ENCODE assay signal across 22 cellular contexts in the genomic region with DNA sequence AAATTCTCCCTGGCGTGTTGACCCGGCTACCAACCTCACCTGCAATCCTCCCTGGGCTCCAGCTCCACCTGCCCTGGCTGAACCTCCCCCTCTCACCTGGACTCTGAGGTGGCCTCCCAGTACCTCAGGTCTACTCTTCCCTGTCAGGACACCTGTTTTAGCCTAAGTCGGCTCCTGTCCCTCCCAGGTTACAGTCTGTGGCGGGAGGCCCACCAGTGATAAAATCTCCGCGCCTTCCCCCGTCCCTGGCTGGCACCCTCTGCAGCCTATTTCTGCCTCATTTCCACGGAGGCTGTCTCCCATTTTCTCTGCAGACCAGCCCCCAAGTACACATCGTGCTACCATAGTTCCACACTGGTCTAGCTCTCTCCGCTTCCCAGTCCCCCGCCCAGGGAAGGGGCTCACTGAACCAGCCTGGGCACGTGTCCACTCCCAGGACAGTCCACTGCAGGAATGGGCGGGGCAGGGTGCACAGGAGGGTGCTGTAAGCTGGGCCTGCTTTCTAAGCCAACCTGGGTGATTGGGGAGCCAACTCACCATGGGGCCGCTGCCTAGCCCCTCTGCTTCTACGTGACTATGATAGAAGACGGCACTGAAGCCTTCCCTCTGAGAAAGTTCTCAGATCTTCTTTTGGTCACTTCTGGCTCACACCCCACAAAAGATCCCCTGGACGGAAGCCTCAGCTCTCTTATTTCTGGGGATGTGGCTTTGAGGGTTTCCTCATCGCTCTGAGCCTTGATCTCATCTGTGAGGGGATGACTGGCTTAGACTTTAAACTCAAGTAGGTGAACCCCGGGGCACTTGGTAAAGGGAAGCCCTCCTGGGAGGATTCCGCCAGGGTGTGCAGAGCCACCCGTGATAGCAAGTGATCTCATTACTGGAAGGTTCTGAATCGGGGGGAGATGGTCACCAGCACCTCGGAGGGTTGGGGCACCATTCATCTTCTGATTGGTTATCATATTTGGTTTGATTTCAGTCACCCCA.
"Had no signal": no experiment of that assay in that cellular context is flagged by ENCODE, and none has a peak within 500 bp of the region (broad histone marks: within the 10 kb centered on the region; RNA-seq: fewer than 3 reads in every experiment).

No MANE protein-coding gene starts in this region.

- H3K4me1 ChIP-seq: body of pancreas had no signal

- H3K4me3 Mint-ChIP-seq: activated CD4-positive, alpha-beta memory T cell treated with anti-CD3 and anti-CD28 coated beads for 36 hours; activated CD4-positive, alpha-beta T cell treated with anti-CD3 and anti-CD28 coated beads for 36 hours; activated CD4-positive, alpha-beta T cell treated with anti-CD3 and anti-CD28 coated beads, Interleukin-2, amount 10 ng/mL, durations not matched to agents 24 days and 14 days; activated naive CD8-positive, alpha-beta T cell; activated T-cell treated with anti-CD3 and anti-CD28 coated beads, Interleukin-2, amount 50 U/mL, for 4 hours; activated T-helper 17 cell treated with anti-CD3 and anti-CD28 coated beads, Interleukin-2, amount 50 U/mL, for 72 hours had no signal

- DNase-seq: activated CD4-positive, alpha-beta memory T cell treated with anti-CD3 and anti-CD28 coated beads for 36 hours; activated CD4-positive, alpha-beta T cell treated with anti-CD3 and anti-CD28 coated beads for 36 hours; activated CD4-positive, alpha-beta T cell treated with anti-CD3 and anti-CD28 coated beads, Interleukin-2, amount 10 ng/mL, durations not matched to agents 24 days and 14 days; activated CD4-positive, CD25-positive, alpha-beta regulatory T cell; activated CD4-positive, CD25-positive, alpha-beta regulatory T cell treated with anti-CD3 and anti-CD28 coated beads, Interleukin-2, amount 50 U/mL, for 72 hours; activated effector memory CD4-positive, alpha-beta T cell treated with Interleukin-2 at 50 U/mL for 16 hours; activated gamma-delta T cell treated with Interleukin-2 at 50 U/mL for 16 hours; activated naive CD4-positive, alpha-beta T cell treated with anti-CD3 and anti-CD28 coated beads, Interleukin-2, amount 50 U/mL, for 16 hours; activated naive CD4-positive, alpha-beta T cell treated with Interleukin-2 at 50 U/mL for 16 hours; activated T-cell treated with anti-CD3 and anti-CD28 coated beads, Interleukin-2, amount 50 U/mL, for 4 hours; amniotic stem cell; anterior cingulate cortex; body of pancreas; caudate nucleus; cortex of kidney; dermis blood vessel endothelial cell; effector CD4-positive, alpha-beta T cell; foreskin fibroblast; head of caudate nucleus had no signal

- ATAC-seq: activated CD4-positive, alpha-beta T cell treated with anti-CD3 and anti-CD28 coated beads for 36 hours; activated T-cell treated with anti-CD3 and anti-CD28 coated beads, Interleukin-2, amount 50 U/mL, for 4 hours; activated T-helper 17 cell treated with anti-CD3 and anti-CD28 coated beads, Interleukin-2, amount 50 U/mL, for 72 hours; body of pancreas had no signal

- H3K27ac ChIP-seq: body of pancreas, epithelial cell of prostate had no signal

- H3K27ac Mint-ChIP-seq: activated CD4-positive, alpha-beta memory T cell treated with anti-CD3 and anti-CD28 coated beads for 36 hours; activated CD4-positive, alpha-beta T cell treated with anti-CD3 and anti-CD28 coated beads for 36 hours; activated CD4-positive, alpha-beta T cell treated with anti-CD3 and anti-CD28 coated beads, Interleukin-2, amount 10 ng/mL, durations not matched to agents 24 days and 14 days; activated naive CD8-positive, alpha-beta T cell; activated T-helper 17 cell treated with anti-CD3 and anti-CD28 coated beads, Interleukin-2, amount 50 U/mL, for 72 hours had no signal

- H3K9me3 Mint-ChIP-seq: activated CD4-positive, alpha-beta memory T cell treated with anti-CD3 and anti-CD28 coated beads for 36 hours; activated CD4-positive, alpha-beta T cell treated with anti-CD3 and anti-CD28 coated beads, Interleukin-2, amount 10 ng/mL, durations not matched to agents 24 days and 14 days; activated T-cell treated with anti-CD3 and anti-CD28 coated beads, Interleukin-2, amount 50 U/mL, for 4 hours; activated T-helper 17 cell treated with anti-CD3 and anti-CD28 coated beads, Interleukin-2, amount 50 U/mL, for 72 hours had no signal

- H3K9me3 ChIP-seq: body of pancreas had no signal

- H3K36me3 Mint-ChIP-seq: activated CD4-positive, alpha-beta memory T cell treated with anti-CD3 and anti-CD28 coated beads for 36 hours; activated naive CD8-positive, alpha-beta T cell had no signal

- H3K4me1 Mint-ChIP-seq: activated CD4-positive, alpha-beta T cell treated with anti-CD3 and anti-CD28 coated beads for 36 hours; activated CD4-positive, alpha-beta T cell treated with anti-CD3 and anti-CD28 coated beads, Interleukin-2, amount 10 ng/mL, durations not matched to agents 24 days and 14 days; activated T-helper 17 cell treated with anti-CD3 and anti-CD28 coated beads, Interleukin-2, amount 50 U/mL, for 72 hours had no signal

- H3K27me3 ChIP-seq: body of pancreas had no signal

- H3K4me3 ChIP-seq: body of pancreas had no signal
